Comparison of ENCODE assay signal across 8 cellular contexts in the genomic region with DNA sequence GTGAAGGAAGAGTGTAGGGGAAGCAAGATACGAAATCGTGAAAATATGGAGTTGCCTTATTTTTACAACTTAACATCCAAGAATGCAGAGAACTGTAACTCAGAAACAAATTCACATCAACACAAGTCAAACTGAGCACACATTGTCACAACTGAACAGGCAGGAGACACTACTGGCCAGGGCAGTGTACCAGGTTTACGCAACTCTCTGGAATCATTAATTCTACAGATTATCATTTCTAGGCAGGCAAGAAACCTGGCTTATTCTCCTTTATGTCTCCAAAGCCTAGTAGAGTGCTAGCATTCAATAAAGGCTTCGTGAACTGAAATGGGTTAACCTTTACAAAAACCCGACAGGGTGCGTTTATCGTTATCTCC. TPM values are rescaled to one million over a fixed set of nuclear protein-coding genes. Genes with fewer than 3 reads are reported as not detected.
A peak's percentile ranks its signal among the peaks of the same experiment; 100 is the strongest.
DNase-seq lines count a peak whose midpoint lies in the region; ATAC-seq and TF ChIP-seq lines count a peak whose summit lies in the region.

No MANE protein-coding gene starts in this region.

- H3K27me3 Mint-ChIP-seq in GM23338 (ENCODE audit: insufficient read depth, low read depth, poor library complexity) (peaks cover 6% of the 10 kb centered on the region), osteocyte (ENCODE audit: unreplicated experiment) (no peaks in the 10 kb centered on the region)

- H3K27ac Mint-ChIP-seq in GM23338 (peak overlapping the region; percentile 95), osteocyte (ENCODE audit: unreplicated experiment) (peak overlapping the region; percentile 94)

- H3K79me2 ChIP-seq in GM23338 (replicated peaks; ENCODE audit: insufficient read depth) = peaks cover 60% of the 10 kb centered on the region

- peaks cover 17% of the 10 kb centered on the region for H3K4me1 ChIP-seq in GM23338 (ENCODE audit: insufficient read depth)

- H3K4me3 Mint-ChIP-seq in GM23338 (peak overlapping the region; percentile 86), osteocyte (ENCODE audit: unreplicated experiment) (peak overlapping the region; percentile 92)

- H3K9me3 Mint-ChIP-seq in GM23338 = no peaks in the 10 kb centered on the region; the same call in 2 of the 3 replicates
- H3K9me3 Mint-ChIP-seq in osteocyte (ENCODE audit: unreplicated experiment) = no peaks in the 10 kb centered on the region

- no peaks in the 10 kb centered on the region for H3K9me2 ChIP-seq in GM23338 (ENCODE audit: insufficient read depth)

- H3K27me3 ChIP-seq in GM23338 (ENCODE audit: insufficient read depth) = no peaks in the 10 kb centered on the region

- H3K4me1 Mint-ChIP-seq in GM23338 = peaks cover 14% of the 10 kb centered on the region
- peaks cover 52% of the 10 kb centered on the region for H3K4me1 Mint-ChIP-seq in osteocyte (ENCODE audit: unreplicated experiment)

- H3K27ac ChIP-seq in GM23338 (ENCODE audit: low read depth) (peak overlapping the region; percentile 95), SK-N-MC (no peak overlapping the region)

- H3K4me3 ChIP-seq in GM23338 (peak overlapping the region; percentile 96), SK-N-MC (peak overlapping the region; percentile 93)

- H3K36me3 ChIP-seq in GM23338 (ENCODE audit: insufficient read depth) = peaks cover 14% of the 10 kb centered on the region; the same call in 1 of the 2 replicates
- peaks cover 32% of the 10 kb centered on the region for H3K36me3 ChIP-seq in SK-N-MC (ENCODE audit: insufficient read depth, low read length)

- DNase-seq in GM23338 (ENCODE audit: low spot score) = no peak
- DNase-seq in SK-N-MC (ENCODE audit: low read depth, low spot score) = no peak
- DNase-seq in fibroblast of peridontal ligament (ENCODE audit: extremely low read depth) = peak; percentile 35
- DNase-seq in osteocyte (ENCODE audit: extremely low spot score, unreplicated experiment) = no peak
- no peak for DNase-seq in T1000 (lab: John Stamatoyannopoulos, UW)
- no peak for DNase-seq in activated CD8-positive, alpha-beta memory T cell treated with anti-CD3 and anti-CD28 coated beads, Interleukin-2, amount 50 U/mL, for 4 hours

- H3F3A ChIP-seq in GM23338 (replicated peaks; ENCODE audit: low read depth) = peaks cover 3% of the 10 kb centered on the region

- peaks cover 8% of the 10 kb centered on the region for H4K20me1 ChIP-seq in GM23338 (replicated peaks; ENCODE audit: insufficient read depth)

- H3K9ac ChIP-seq in SK-N-MC (ENCODE audit: insufficient read length) = peak overlapping the region; percentile 94

- peak overlapping the region; percentile 98 for H3K4me2 ChIP-seq in GM23338

- TF ChIP-seq CTCF in GM23338 (conservative IDR thresholded peaks at IDR 0.05; ENCODE audit: low read depth in 2 of 2) (no peak), osteocyte (IDR thresholded peaks at IDR 0.05) (no peak)

- ATAC-seq in GM23338 (no peak), GM18517 (IDR thresholded peaks at IDR 0.05; ENCODE audit: unreplicated experiment) (no peak), GM19324 (IDR thresholded peaks at IDR 0.05; ENCODE audit: low FRiP score, unreplicated experiment) (no peak)

- peaks cover 30% of the 10 kb centered on the region for H3K36me3 Mint-ChIP-seq in GM23338 (ENCODE audit: low read depth)
- H3K36me3 Mint-ChIP-seq in osteocyte (ENCODE audit: unreplicated experiment) = peaks cover 23% of the 10 kb centered on the region

- H2AFZ ChIP-seq in GM23338 = peak overlapping the region; percentile 98

- H3K9me3 ChIP-seq in SK-N-MC (ENCODE audit: low read depth, low read length) = no peaks in the 10 kb centered on the region

TF ChIP-seq in GM23338, 12 proteins besides CTCF, POLR2A, EP300 and RAD21 (continues in another document):
- TF ChIP-seq, protein P1, sequence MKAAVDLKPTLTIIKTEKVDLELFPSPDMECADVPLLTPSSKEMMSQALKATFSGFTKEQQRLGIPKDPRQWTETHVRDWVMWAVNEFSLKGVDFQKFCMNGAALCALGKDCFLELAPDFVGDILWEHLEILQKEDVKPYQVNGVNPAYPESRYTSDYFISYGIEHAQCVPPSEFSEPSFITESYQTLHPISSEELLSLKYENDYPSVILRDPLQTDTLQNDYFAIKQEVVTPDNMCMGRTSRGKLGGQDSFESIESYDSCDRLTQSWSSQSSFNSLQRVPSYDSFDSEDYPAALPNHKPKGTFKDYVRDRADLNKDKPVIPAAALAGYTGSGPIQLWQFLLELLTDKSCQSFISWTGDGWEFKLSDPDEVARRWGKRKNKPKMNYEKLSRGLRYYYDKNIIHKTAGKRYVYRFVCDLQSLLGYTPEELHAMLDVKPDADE (IDR thresholded peaks at IDR 0.05) = no peak
- TF ChIP-seq CREB1 (CRISPR knock-in tag; IDR thresholded peaks at IDR 0.05; ENCODE audit: low read depth) (no peak), JUNB (IDR thresholded peaks at IDR 0.05; ENCODE audit: unreplicated experiment) (no peak), STAT1 (IDR thresholded peaks at IDR 0.05; ENCODE audit: unreplicated experiment) (no peak), ZNF331 (CRISPR knock-in tag; IDR thresholded peaks at IDR 0.05; ENCODE audit: low read depth) (no peak), EZH2phosphoT487 (IDR thresholded peaks at IDR 0.05; ENCODE audit: unreplicated experiment) (no peak), ZNF114 (CRISPR knock-in tag; IDR thresholded peaks at IDR 0.05) (no peak), POLR2AphosphoS5 (IDR thresholded peaks at IDR 0.05; ENCODE audit: low read depth) (no peak)
- TF ChIP-seq, protein P2, sequence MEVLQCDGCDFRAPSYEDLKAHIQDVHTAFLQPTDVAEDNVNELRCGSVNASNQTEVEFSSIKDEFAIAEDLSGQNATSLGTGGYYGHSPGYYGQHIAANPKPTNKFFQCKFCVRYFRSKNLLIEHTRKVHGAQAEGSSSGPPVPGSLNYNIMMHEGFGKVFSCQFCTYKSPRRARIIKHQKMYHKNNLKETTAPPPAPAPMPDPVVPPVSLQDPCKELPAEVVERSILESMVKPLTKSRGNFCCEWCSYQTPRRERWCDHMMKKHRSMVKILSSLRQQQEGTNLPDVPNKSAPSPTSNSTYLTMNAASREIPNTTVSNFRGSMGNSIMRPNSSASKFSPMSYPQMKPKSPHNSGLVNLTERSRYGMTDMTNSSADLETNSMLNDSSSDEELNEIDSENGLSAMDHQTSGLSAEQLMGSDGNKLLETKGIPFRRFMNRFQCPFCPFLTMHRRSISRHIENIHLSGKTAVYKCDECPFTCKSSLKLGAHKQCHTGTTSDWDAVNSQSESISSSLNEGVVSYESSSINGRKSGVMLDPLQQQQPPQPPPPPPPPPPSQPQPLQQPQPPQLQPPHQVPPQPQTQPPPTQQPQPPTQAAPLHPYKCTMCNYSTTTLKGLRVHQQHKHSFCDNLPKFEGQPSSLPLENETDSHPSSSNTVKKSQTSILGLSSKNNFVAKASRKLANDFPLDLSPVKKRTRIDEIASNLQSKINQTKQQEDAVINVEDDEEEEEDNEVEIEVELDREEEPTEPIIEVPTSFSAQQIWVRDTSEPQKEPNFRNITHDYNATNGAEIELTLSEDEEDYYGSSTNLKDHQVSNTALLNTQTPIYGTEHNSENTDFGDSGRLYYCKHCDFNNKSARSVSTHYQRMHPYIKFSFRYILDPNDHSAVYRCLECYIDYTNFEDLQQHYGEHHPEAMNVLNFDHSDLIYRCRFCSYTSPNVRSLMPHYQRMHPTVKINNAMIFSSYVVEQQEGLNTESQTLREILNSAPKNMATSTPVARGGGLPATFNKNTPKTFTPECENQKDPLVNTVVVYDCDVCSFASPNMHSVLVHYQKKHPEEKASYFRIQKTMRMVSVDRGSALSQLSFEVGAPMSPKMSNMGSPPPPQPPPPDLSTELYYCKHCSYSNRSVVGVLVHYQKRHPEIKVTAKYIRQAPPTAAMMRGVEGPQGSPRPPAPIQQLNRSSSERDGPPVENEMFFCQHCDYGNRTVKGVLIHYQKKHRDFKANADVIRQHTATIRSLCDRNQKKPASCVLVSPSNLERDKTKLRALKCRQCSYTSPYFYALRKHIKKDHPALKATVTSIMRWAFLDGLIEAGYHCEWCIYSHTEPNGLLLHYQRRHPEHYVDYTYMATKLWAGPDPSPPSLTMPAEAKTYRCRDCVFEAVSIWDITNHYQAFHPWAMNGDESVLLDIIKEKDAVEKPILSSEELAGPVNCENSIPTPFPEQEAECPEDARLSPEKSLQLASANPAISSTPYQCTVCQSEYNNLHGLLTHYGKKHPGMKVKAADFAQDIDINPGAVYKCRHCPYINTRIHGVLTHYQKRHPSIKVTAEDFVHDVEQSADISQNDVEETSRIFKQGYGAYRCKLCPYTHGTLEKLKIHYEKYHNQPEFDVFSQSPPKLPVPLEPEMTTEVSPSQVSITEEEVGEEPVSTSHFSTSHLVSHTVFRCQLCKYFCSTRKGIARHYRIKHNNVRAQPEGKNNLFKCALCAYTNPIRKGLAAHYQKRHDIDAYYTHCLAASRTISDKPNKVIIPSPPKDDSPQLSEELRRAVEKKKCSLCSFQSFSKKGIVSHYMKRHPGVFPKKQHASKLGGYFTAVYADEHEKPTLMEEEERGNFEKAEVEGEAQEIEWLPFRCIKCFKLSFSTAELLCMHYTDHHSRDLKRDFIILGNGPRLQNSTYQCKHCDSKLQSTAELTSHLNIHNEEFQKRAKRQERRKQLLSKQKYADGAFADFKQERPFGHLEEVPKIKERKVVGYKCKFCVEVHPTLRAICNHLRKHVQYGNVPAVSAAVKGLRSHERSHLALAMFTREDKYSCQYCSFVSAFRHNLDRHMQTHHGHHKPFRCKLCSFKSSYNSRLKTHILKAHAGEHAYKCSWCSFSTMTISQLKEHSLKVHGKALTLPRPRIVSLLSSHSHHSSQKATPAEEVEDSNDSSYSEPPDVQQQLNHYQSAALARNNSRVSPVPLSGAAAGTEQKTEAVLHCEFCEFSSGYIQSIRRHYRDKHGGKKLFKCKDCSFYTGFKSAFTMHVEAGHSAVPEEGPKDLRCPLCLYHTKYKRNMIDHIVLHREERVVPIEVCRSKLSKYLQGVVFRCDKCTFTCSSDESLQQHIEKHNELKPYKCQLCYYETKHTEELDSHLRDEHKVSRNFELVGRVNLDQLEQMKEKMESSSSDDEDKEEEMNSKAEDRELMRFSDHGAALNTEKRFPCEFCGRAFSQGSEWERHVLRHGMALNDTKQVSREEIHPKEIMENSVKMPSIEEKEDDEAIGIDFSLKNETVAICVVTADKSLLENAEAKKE (CRISPR knock-in tag; IDR thresholded peaks at IDR 0.05) = no peak

RNA-seq across cellular contexts. Expression of a gene that starts 0.6 kb away (rescaled TPM):
- total RNA-seq in GM23338 (2014; rRNA removed; shearing (Covaris generic)) = 33.3 and 34.8 TPM in 2 replicates
- polyA plus RNA-seq in GM23338 (2016; fragmentation: Nextera tagmentation; extraction: Ambion mirVana) = 113 and 115 TPM in 2 replicates
- total RNA-seq in osteocyte = 26.4 and 33.1 TPM in 2 replicates

RNA-seq across cellular contexts. Expression of a gene that starts 0.7 kb away (rescaled TPM):
- total RNA-seq in GM23338 (2014; rRNA removed; shearing (Covaris generic)) = 38.7 and 44.4 TPM in 2 replicates
- 49.4 and 49.8 TPM in 2 replicates for polyA plus RNA-seq in GM23338 (2016; fragmentation: Nextera tagmentation; extraction: Ambion mirVana)
- 44.3 and 45.7 TPM in 2 replicates for total RNA-seq in osteocyte
